Comparison of ENCODE assay signal across 6 cellular contexts in genomic region chr16:571081-571747, GRCh38. TPM values are rescaled to one million over a fixed set of nuclear protein-coding genes. Genes with fewer than 3 reads are reported as not detected.
A peak's percentile ranks its signal among the peaks of the same experiment; 100 is the strongest.
DNase-seq lines count a peak whose midpoint lies in the region; ATAC-seq and TF ChIP-seq lines count a peak whose summit lies in the region.
"Not testable (repeated sequence)": the region's sequence is repeated elsewhere in the genome, so short reads cannot be mapped to it uniquely, and the experiment has no call there.
"Had no signal": no experiment of that assay in that cellular context is flagged by ENCODE, and none has a peak within 500 bp of the region (broad histone marks: within the 10 kb centered on the region; RNA-seq: fewer than 3 reads in every experiment).

No MANE protein-coding gene starts in this region.

- POLR2A ChIA-PET in PC-9 (lab: Charles Lee; ENCODE audit: unreplicated experiment), result not testable (repeated sequence)

- peak overlapping the region; percentile 86 for H3K4me2 ChIP-seq in PC-9

- H3K27me3 Mint-ChIP-seq in natural killer cell treated with Interleukin-12 subunit alpha and Interleukin-12 subunit beta and Interleukin-15 and Interleukin-18, amount 100 ng/mL, for 72 hours, result not testable (repeated sequence)

- H3K27me3 ChIP-seq in HAP-1 (ENCODE audit: low read depth); PC-9 (ENCODE audit: insufficient read depth, low read depth); adrenal gland: not testable (repeated sequence)

- H3K27ac Mint-ChIP-seq in natural killer cell treated with Interleukin-12 subunit alpha and Interleukin-12 subunit beta and Interleukin-15 and Interleukin-18, amount 100 ng/mL, for 72 hours, result peak overlapping the region; percentile 63 to 71

- H3K9me3 ChIP-seq in HAP-1; PC-9 (ENCODE audit: insufficient read depth, low read depth); adrenal gland (replicated peaks in 1 of 3): not testable (repeated sequence)

- H3K4me1 ChIP-seq in HAP-1, result not testable (repeated sequence)
- peaks cover 11% of the 10 kb centered on the region for H3K4me1 ChIP-seq in PC-9 (replicated peaks; ENCODE audit: insufficient read depth)
- peaks cover 24 to 38% of the 10 kb centered on the region in 2 donors for H3K4me1 ChIP-seq in adrenal gland (replicated peaks in 1 of 2)

- BruUV-seq in PC-9 (replicated peaks; lab: Mats Ljungman, UMichigan), result not testable (repeated sequence)

- WGBS in adrenal gland, 4 donors, result 29 to 66% (median 49%) methylated on average over 5 to 17 of the region's 17 CpGs

- H3K27ac ChIP-seq in PC-9, result not testable (repeated sequence)
- peak overlapping the region in 1 of 5 donors; percentile 69 for H3K27ac ChIP-seq in adrenal gland

- not testable (repeated sequence) for H3K36me3 ChIP-seq in HAP-1 (replicated peaks); PC-9 (ENCODE audit: low read depth)
- H3K36me3 ChIP-seq in adrenal gland (replicated peaks in 1 of 2), result peaks cover 0 to 20% of the 10 kb centered on the region in 2 donors

- intact Hi-C loops in PC-9 (cut with micrococcal nuclease; ENCODE audit: unreplicated experiment); adrenal gland (cut with DNase I): not testable (repeated sequence)

- peaks cover 17% of the 10 kb centered on the region for H3K79me2 ChIP-seq in PC-9 (ENCODE audit: low read depth)

- DNase-seq in HAP-1 (ENCODE audit: low spot score in 2 of 2); PC-9; natural killer cell treated with Interleukin-12 subunit alpha and Interleukin-12 subunit beta and Interleukin-15 and Interleukin-18, amount 100 ng/mL, for 72 hours (ENCODE audit: low spot score): not testable (repeated sequence)
- peak in 4 of 7 donors; percentile 59 to 72 (median 68) for DNase-seq in adrenal gland
- DNase-seq in fibroblast of pulmonary artery (ENCODE audit: low read depth), result peak; percentile 58

- H3K4me3 Mint-ChIP-seq in natural killer cell treated with Interleukin-12 subunit alpha and Interleukin-12 subunit beta and Interleukin-15 and Interleukin-18, amount 100 ng/mL, for 72 hours, result peak overlapping the region; percentile 65

- not testable (repeated sequence) for TF ChIP-seq POLR2A in adrenal gland (IDR thresholded peaks at IDR 0.05)

- H4K20me1 ChIP-seq in PC-9 (ENCODE audit: insufficient read depth), result not testable (repeated sequence)

- H3K4me3 ChIP-seq in HAP-1, result peak overlapping the region; percentile 75
- H3K4me3 ChIP-seq in PC-9, result peak overlapping the region; percentile 84; the same call in 1 of the 2 replicates
- not testable (repeated sequence) for H3K4me3 ChIP-seq in adrenal gland
- peak overlapping the region; percentile 74 for H3K4me3 ChIP-seq in fibroblast of pulmonary artery (replicated peaks; ENCODE audit: low read depth, low read length)

- TF ChIP-seq CTCF in PC-9 (conservative IDR thresholded peaks at IDR 0.05); adrenal gland (IDR thresholded peaks at IDR 0.05); fibroblast of pulmonary artery (IDR thresholded peaks at IDR 0.05; ENCODE audit: low read length, missing control alignments): not testable (repeated sequence)

- not testable (repeated sequence) for ATAC-seq in natural killer cell treated with Interleukin-12 subunit alpha and Interleukin-12 subunit beta and Interleukin-15 and Interleukin-18, amount 100 ng/mL, for 72 hours

- CTCF ChIA-PET in PC-9 (lab: Charles Lee), result interaction anchor here (0.6 kb wide), 2 partner anchors 101 to 470 kb away, joined by 3 to 7 read pairs; no protein-coding TSS in a partner anchor

- in situ Hi-C loops in HAP-1 (cut with MboI; ENCODE audit: low sequenced_read_pairs), result not testable (repeated sequence)

- peaks cover 21 to 22% of the 10 kb centered on the region in 2 donors for H3K4me1 Mint-ChIP-seq in natural killer cell treated with Interleukin-12 subunit alpha and Interleukin-12 subunit beta and Interleukin-15 and Interleukin-18, amount 100 ng/mL, for 72 hours (ENCODE audit: low read depth in 2 of 2)

- not testable (repeated sequence) for H3K36me3 Mint-ChIP-seq in natural killer cell treated with Interleukin-12 subunit alpha and Interleukin-12 subunit beta and Interleukin-15 and Interleukin-18, amount 100 ng/mL, for 72 hours

- not testable (repeated sequence) for H3F3A ChIP-seq in PC-9 (ENCODE audit: insufficient read depth, low read depth)

- H3K9me2 ChIP-seq in PC-9 (ENCODE audit: insufficient read depth), result not testable (repeated sequence)

- not testable (repeated sequence) for H2AFZ ChIP-seq in PC-9

- H3K9me3 Mint-ChIP-seq in natural killer cell treated with Interleukin-12 subunit alpha and Interleukin-12 subunit beta and Interleukin-15 and Interleukin-18, amount 100 ng/mL, for 72 hours, result not testable (repeated sequence)

RNA-seq across cellular contexts. Expression of gene PIGQ, which starts 1.4 kb away (rescaled TPM):
- total RNA-seq in PC-9 (2021), result 72.5 and 96.1 TPM in 2 replicates
- 100 to 1,000 TPM in 1 of 8 donors, 10 to 100 TPM in 7; 37.4 to 107 (median 81.0) TPM for total RNA-seq in adrenal gland
- polyA plus RNA-seq in adrenal gland, result 100 to 1,000 TPM in 2 of 3 donors, 10 to 100 TPM in 1; 12.7 to 317 (median 111) TPM
- 10 to 100 TPM; 27.6 to 60.9 TPM for total RNA-seq in natural killer cell treated with Interleukin-12 subunit alpha and Interleukin-12 subunit beta and Interleukin-15 and Interleukin-18, amount 100 ng/mL, for 72 hours

RNA-seq across cellular contexts. Expression of gene NHLRC4, which starts 4.4 kb away (rescaled TPM):
- total RNA-seq in PC-9 (2021) (not detected in 2 replicates), adrenal gland (10 to 100 TPM in 5 of 8 donors, 1 to 10 TPM in 3; 1.6 to 22.3 (median 13.5) TPM)
- polyA plus RNA-seq in adrenal gland, result 1 to 10 TPM in 2 of 3 donors, under 1 TPM in 1; 0.57 to 7.2 (median 3.3) TPM
- total RNA-seq in natural killer cell treated with Interleukin-12 subunit alpha and Interleukin-12 subunit beta and Interleukin-15 and Interleukin-18, amount 100 ng/mL, for 72 hours, result under 1 TPM; 0.33 to 0.48 TPM

RNA-seq across cellular contexts. Expression of gene PRR35, which starts 11.0 kb away (rescaled TPM):
- total RNA-seq in PC-9 (2021), result 0.35 TPM in 1 of 2 replicates, not detected in the other
- not detected for total RNA-seq in adrenal gland
- polyA plus RNA-seq in adrenal gland, result not detected
- under 1 TPM; 0.12 to 0.64 TPM for total RNA-seq in natural killer cell treated with Interleukin-12 subunit alpha and Interleukin-12 subunit beta and Interleukin-15 and Interleukin-18, amount 100 ng/mL, for 72 hours
- total RNA-seq: mesenteric fat pad had no signal

RNA-seq across cellular contexts. Expression of gene RAB40C, which starts 18.7 kb away (rescaled TPM):
- total RNA-seq in PC-9 (2021) (43.6 and 47.1 TPM in 2 replicates), adrenal gland (10 to 100 TPM in 7 of 8 donors, 1 to 10 TPM in 1; 6.0 to 20.9 (median 15.8) TPM)
- 10 to 100 TPM in 2 of 3 donors, 1 to 10 TPM in 1; 2.3 to 36.2 (median 19.1) TPM for polyA plus RNA-seq in adrenal gland
- total RNA-seq in natural killer cell treated with Interleukin-12 subunit alpha and Interleukin-12 subunit beta and Interleukin-15 and Interleukin-18, amount 100 ng/mL, for 72 hours, result 10 to 100 TPM; 16.7 to 18.7 TPM

RNA-seq across cellular contexts. Expression of gene CAPN15, which starts 43.7 kb away (rescaled TPM):
- total RNA-seq in PC-9 (2021) (66.8 and 68.9 TPM in 2 replicates), adrenal gland (10 to 100 TPM; 26.3 to 45.8 (median 43.0) TPM)
- 10 to 100 TPM in 2 of 3 donors, 1 to 10 TPM in 1; 2.3 to 91.8 (median 56.8) TPM for polyA plus RNA-seq in adrenal gland
- 100 to 1,000 TPM; 139 to 201 TPM for total RNA-seq in natural killer cell treated with Interleukin-12 subunit alpha and Interleukin-12 subunit beta and Interleukin-15 and Interleukin-18, amount 100 ng/mL, for 72 hours
